In the genomic region with DNA sequence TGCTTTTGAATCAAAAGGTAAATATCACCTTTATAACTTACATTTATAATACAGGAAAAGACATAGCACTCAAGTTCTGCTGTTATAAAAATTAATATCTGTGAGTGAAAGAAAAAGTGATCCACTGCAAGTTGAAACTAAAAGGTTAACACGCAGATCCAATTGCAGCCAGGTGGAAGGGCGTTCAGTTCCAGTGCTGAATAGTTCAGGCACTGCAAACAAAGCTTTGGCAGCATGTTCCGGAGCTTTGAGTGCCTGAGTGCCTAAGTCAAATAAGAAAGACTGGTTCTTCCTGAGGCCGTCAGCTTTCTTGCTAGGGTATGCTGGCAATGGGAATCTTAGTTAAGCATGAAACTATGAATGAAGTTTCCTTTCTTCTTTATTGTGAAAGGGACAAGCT, we compare ENCODE assay signal across 15 cellular contexts.
DNase-seq lines count a peak whose midpoint lies in the region; ATAC-seq and TF ChIP-seq lines count a peak whose summit lies in the region.
"Had no signal": no experiment of that assay in that cellular context is flagged by ENCODE, and none has a peak within 500 bp of the region (broad histone marks: within the 10 kb centered on the region; RNA-seq: fewer than 3 reads in every experiment).

No MANE protein-coding gene starts in this region.

- no peak for ATAC-seq in IMR-90 (ENCODE audit: low read depth)
- ATAC-seq in PC-3 = no peak
- ATAC-seq: left cardiac atrium had no signal

- H3K9me3 ChIP-seq in IMR-90 (ENCODE audit: control insufficient read depth, insufficient read depth, low read length) = peaks cover under 1% of the 10 kb centered on the region; the same call in 1 of the 2 replicates
- H3K9me3 ChIP-seq in PC-3 (ENCODE audit: low read length) = no peaks in the 10 kb centered on the region
- H3K9me3 ChIP-seq: ovary had no signal

- no peak overlapping the region for H2BK20ac ChIP-seq in IMR-90 (ENCODE audit: low read depth, low read length)

- H3K18ac ChIP-seq in IMR-90 (ENCODE audit: low read depth, low read length) = no peak overlapping the region

- H3K27ac ChIP-seq in IMR-90 (ENCODE audit: insufficient read depth, low read length) (no peak overlapping the region), PC-3 (ENCODE audit: low read length) (no peak overlapping the region)
- H3K27ac ChIP-seq: ovary, skin epidermis had no signal

- in situ Hi-C loops in IMR-90 (cut with MboI; ENCODE audit: low sequenced_read_pairs) = no loop called here

- BruUV-seq in IMR-90 (replicated peaks; lab: Mats Ljungman, UMichigan) = no TSS peak
- BruUV-seq in PC-3 (replicated peaks; lab: Mats Ljungman, UMichigan) = no TSS peak

- H2AK9ac ChIP-seq in IMR-90 (replicated peaks; ENCODE audit: low read depth, low read length, poor library complexity) = no peak overlapping the region

- TF ChIP-seq POLR2A in IMR-90 (IDR thresholded peaks at IDR 0.05; ENCODE audit: low read depth, low read length) = no peak
- no peak for TF ChIP-seq POLR2A in erythroblast (IDR thresholded peaks at IDR 0.05; ENCODE audit: low read length)

- H3K4me1 ChIP-seq in IMR-90 (ENCODE audit: control insufficient read depth, insufficient read depth, low read length) (no peaks in the 10 kb centered on the region), PC-3 (ENCODE audit: insufficient read depth, low read length) (no peaks in the 10 kb centered on the region)

- intact Hi-C loops in IMR-90 (cut with micrococcal nuclease) = loop anchor here (10.0 kb wide), 2 partner anchors 142 to 272 kb away; no protein-coding TSS in a partner anchor
- intact Hi-C loops in PC-3 (cut with micrococcal nuclease) = no loop called here

- DNase-seq in DMS153 treated with DMSO at 0.1 percent for 48 hours (lab: John Stamatoyannopoulos, UW; ENCODE audit: unreplicated experiment) = peak; percentile 29
- no peak for DNase-seq in IMR-90
- DNase-seq in PC-3 = peak; percentile 55
- peak; percentile 78 for DNase-seq in mucosa of gallbladder (ENCODE audit: low spot score)
- DNase-seq in activated CD4-positive, CD25-positive, alpha-beta regulatory T cell treated with anti-CD3 and anti-CD28 coated beads, Interleukin-2, amount 50 U/mL, for 72 hours = no peak
- DNase-seq in erythroblast (lab: John Stamatoyannopoulos, UW) = no peak
- DNase-seq in activated CD4-positive, alpha-beta T cell treated with anti-CD3 and anti-CD28 coated beads for 4 hours = no peak
- DNase-seq in kidney glomerular epithelial cell (lab: John Stamatoyannopoulos, UW) = no peak
- DNase-seq: DMS 273 treated with DMSO at 0.1 percent for 48 hours; endodermal cell; left cardiac atrium; MV-4-11; ovary; stimulated activated CD4-positive, alpha-beta T cell treated with anti-CD3 and anti-CD28 coated beads, Interleukin-4, amount 100 ng/mL, for 4 hours had no signal

- no peak overlapping the region for H2BK15ac ChIP-seq in IMR-90 (ENCODE audit: low read depth, low read length)

- H2AFZ ChIP-seq in IMR-90 (replicated peaks; ENCODE audit: low read length, poor library complexity) = no peak overlapping the region
- H2AFZ ChIP-seq in PC-3 (ENCODE audit: low read length) = no peak overlapping the region

- no peaks in the 10 kb centered on the region for H3F3A ChIP-seq in PC-3 (ENCODE audit: low read length, unreplicated experiment)

- no peaks in the 10 kb centered on the region for H3K79me2 ChIP-seq in PC-3 (ENCODE audit: low read length)

- H3K4ac ChIP-seq in IMR-90 (ENCODE audit: low read depth, low read length) = no peak overlapping the region

- H3K4me2 ChIP-seq in IMR-90 (ENCODE audit: low read depth, low read length) (no peak overlapping the region), PC-3 (ENCODE audit: low read length) (no peak overlapping the region)

- no peak for TF ChIP-seq CTCF in IMR-90 (conservative IDR thresholded peaks at IDR 0.05; ENCODE audit: low read depth, low read length)
- TF ChIP-seq CTCF in PC-3 (conservative IDR thresholded peaks at IDR 0.05; ENCODE audit: low read depth, low read length) = no peak

- dilution Hi-C loops in IMR-90 (cut with HindIII; ENCODE audit: low sequenced_read_pairs, unreplicated experiment) = no loop called here

- no peak overlapping the region for H4K91ac ChIP-seq in IMR-90 (ENCODE audit: insufficient read depth, low read depth, low read length)

- no peak for TF ChIP-seq RAD21 in IMR-90 (IDR thresholded peaks at IDR 0.05; ENCODE audit: low read length)

- H2BK120ac ChIP-seq in IMR-90 (ENCODE audit: low read depth, low read length) = no peak overlapping the region

- no peak overlapping the region for H3K56ac ChIP-seq in IMR-90 (ENCODE audit: extremely low read depth, insufficient read depth, low read length)

- H3K27me3 ChIP-seq in IMR-90 (ENCODE audit: control insufficient read depth, insufficient read depth, low read length) (no peaks in the 10 kb centered on the region), PC-3 (ENCODE audit: low read length) (no peaks in the 10 kb centered on the region)
- H3K27me3 ChIP-seq: ovary had no signal

- H4K5ac ChIP-seq in IMR-90 (ENCODE audit: low read depth, low read length) = no peak overlapping the region

- 0 out of 2 replicates have a peak overlapping the region, but pooled peaks have one; percentile 1 for H3K23ac ChIP-seq in IMR-90 (ENCODE audit: low read depth, low read length)

- H4K20me1 ChIP-seq in IMR-90 (ENCODE audit: insufficient read depth, low read length) (peaks cover 19% of the 10 kb centered on the region; the same call in 1 of the 2 replicates), PC-3 (ENCODE audit: low read length) (no peaks in the 10 kb centered on the region)

- H2BK5ac ChIP-seq in IMR-90 (ENCODE audit: low read depth, low read length, poor library complexity, severe bottlenecking) = no peak overlapping the region

- H3K79me1 ChIP-seq in IMR-90 (ENCODE audit: low read depth in 1 of 2, low read length in 2 of 2) = peaks cover 29 to 60% of the 10 kb centered on the region in 2 experiments

- no peak overlapping the region for H3K14ac ChIP-seq in IMR-90 (replicated peaks; ENCODE audit: low read depth, low read length)

- no peaks in the 10 kb centered on the region for H3K9me2 ChIP-seq in PC-3 (replicated peaks; ENCODE audit: low read length)

- H3K9ac ChIP-seq in IMR-90 (ENCODE audit: low read depth, low read length) (no peak overlapping the region), PC-3 (ENCODE audit: low read length) (no peak overlapping the region)

- H3K9me1 ChIP-seq in IMR-90 (ENCODE audit: insufficient read depth, low read length) = peaks cover 8% of the 10 kb centered on the region

- 100% methylated on average over 1 of the region's 4 CpGs; no CpG with 5 or more reads in 1 of the 2 experiments for WGBS in IMR-90 (ENCODE audit: extremely low coverage in 2 of 2, insufficient read length in 1 of 2), 2 experiments

- no peak overlapping the region for H4K8ac ChIP-seq in IMR-90 (ENCODE audit: low read depth in 2 of 2, low read length in 2 of 2)

- POLR2A ChIA-PET in IMR-90 (lab: Charles Lee; ENCODE audit: unreplicated experiment) = no interaction called here
- POLR2A ChIA-PET in PC-3 (lab: Charles Lee; ENCODE audit: unreplicated experiment) = no interaction called here

- no peak overlapping the region for H2AK5ac ChIP-seq in IMR-90 (ENCODE audit: low read depth, low read length)

- H3K4me3 ChIP-seq in IMR-90 (ENCODE audit: insufficient read depth, low read depth, low read length) (no peak overlapping the region), PC-3 (ENCODE audit: low read length) (no peak overlapping the region)
- H3K4me3 ChIP-seq: ovary, skin epidermis had no signal

- CTCF ChIA-PET in IMR-90 (lab: Yijun Ruan, JAX) (no interaction called here), PC-3 (lab: Charles Lee) (interaction anchor here (0.6 kb wide), 1 partner anchor 152 kb away, joined by 3 read pairs; no protein-coding TSS in a partner anchor)

- peaks cover 20% of the 10 kb centered on the region for H3K36me3 ChIP-seq in IMR-90 (ENCODE audit: control insufficient read depth, insufficient read depth, low read length)
- peaks cover 3% of the 10 kb centered on the region for H3K36me3 ChIP-seq in PC-3 (ENCODE audit: low read depth, low read length)
- H3K36me3 ChIP-seq: ovary had no signal

TF ChIP-seq in IMR-90, 13 proteins besides CTCF, POLR2A, EP300 and RAD21:
- TF ChIP-seq NFE2L2 (IDR thresholded peaks at IDR 0.05; ENCODE audit: low read depth, low read length) (no peak), MXI1 (IDR thresholded peaks at IDR 0.05; ENCODE audit: borderline replicate concordance, low read depth, low read length) (no peak), BHLHE40 (IDR thresholded peaks at IDR 0.05; ENCODE audit: low read depth, low read length) (no peak), FOS (IDR thresholded peaks at IDR 0.05; ENCODE audit: low read depth, low read length) (no peak), SMC3 (IDR thresholded peaks at IDR 0.05; ENCODE audit: low read depth, low read length) (no peak), CHD1 (IDR thresholded peaks at IDR 0.05; ENCODE audit: low read depth, low read length) (no peak), MAZ (IDR thresholded peaks at IDR 0.05; ENCODE audit: borderline replicate concordance, low read depth, low read length) (no peak), MAFK (IDR thresholded peaks at IDR 0.05; ENCODE audit: low read depth, low read length) (no peak), RFX5 (IDR thresholded peaks at IDR 0.05; ENCODE audit: low read depth, low read length) (no peak), RCOR1 (IDR thresholded peaks at IDR 0.05; ENCODE audit: insufficient replicate concordance, low read length) (no peak), CEBPB (IDR thresholded peaks at IDR 0.05; ENCODE audit: low read depth, low read length) (no peak)
- TF ChIP-seq, protein P1, sequence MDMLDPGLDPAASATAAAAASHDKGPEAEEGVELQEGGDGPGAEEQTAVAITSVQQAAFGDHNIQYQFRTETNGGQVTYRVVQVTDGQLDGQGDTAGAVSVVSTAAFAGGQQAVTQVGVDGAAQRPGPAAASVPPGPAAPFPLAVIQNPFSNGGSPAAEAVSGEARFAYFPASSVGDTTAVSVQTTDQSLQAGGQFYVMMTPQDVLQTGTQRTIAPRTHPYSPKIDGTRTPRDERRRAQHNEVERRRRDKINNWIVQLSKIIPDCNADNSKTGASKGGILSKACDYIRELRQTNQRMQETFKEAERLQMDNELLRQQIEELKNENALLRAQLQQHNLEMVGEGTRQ (IDR thresholded peaks at IDR 0.05; ENCODE audit: low read depth, low read length) = no peak
- TF ChIP-seq, protein P2, sequence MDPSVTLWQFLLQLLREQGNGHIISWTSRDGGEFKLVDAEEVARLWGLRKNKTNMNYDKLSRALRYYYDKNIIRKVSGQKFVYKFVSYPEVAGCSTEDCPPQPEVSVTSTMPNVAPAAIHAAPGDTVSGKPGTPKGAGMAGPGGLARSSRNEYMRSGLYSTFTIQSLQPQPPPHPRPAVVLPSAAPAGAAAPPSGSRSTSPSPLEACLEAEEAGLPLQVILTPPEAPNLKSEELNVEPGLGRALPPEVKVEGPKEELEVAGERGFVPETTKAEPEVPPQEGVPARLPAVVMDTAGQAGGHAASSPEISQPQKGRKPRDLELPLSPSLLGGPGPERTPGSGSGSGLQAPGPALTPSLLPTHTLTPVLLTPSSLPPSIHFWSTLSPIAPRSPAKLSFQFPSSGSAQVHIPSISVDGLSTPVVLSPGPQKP (IDR thresholded peaks at IDR 0.05; ENCODE audit: borderline replicate concordance, low read depth, low read length) = no peak

Comparison
In these comparisons a context has a peak if more than half of its experiments do, and no peak if none do; other contexts are left out.
1. DNase-seq: peak in DMS153 treated with DMSO at 0.1 percent for 48 hours (single experiment), PC-3 (single experiment) and mucosa of gallbladder (single experiment); none in IMR-90 (single experiment), activated CD4-positive, CD25-positive, alpha-beta regulatory T cell treated with anti-CD3 and anti-CD28 coated beads, Interleukin-2, amount 50 U/mL, for 72 hours (single experiment), erythroblast (0 of 2), activated CD4-positive, alpha-beta T cell treated with anti-CD3 and anti-CD28 coated beads for 4 hours (0 of 2) and kidney glomerular epithelial cell (single experiment).